Comparison of ENCODE assay signal across 8 cellular contexts in genomic region chr2:219206442-219207253, GRCh38. TPM values are rescaled to one million over a fixed set of nuclear protein-coding genes. Genes with fewer than 3 reads are reported as not detected.
DNase-seq lines count a peak whose midpoint lies in the region; ATAC-seq and TF ChIP-seq lines count a peak whose summit lies in the region.

A gene with protein sequence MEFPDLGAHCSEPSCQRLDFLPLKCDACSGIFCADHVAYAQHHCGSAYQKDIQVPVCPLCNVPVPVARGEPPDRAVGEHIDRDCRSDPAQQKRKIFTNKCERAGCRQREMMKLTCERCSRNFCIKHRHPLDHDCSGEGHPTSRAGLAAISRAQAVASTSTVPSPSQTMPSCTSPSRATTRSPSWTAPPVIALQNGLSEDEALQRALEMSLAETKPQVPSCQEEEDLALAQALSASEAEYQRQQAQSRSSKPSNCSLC (plus strand): TSS chr2:219206782. CDS start chr2:219206988, 206 bp downstream.

- under 1% methylated on average over 79 of the region's 80 CpGs for WGBS in liver

- H3K9ac ChIP-seq in liver (ENCODE audit: low read depth in 1 of 2, low read length in 2 of 2), result peak within 1 kb of the TSS; percentile 89 to 97

- H3K36me3 Mint-ChIP-seq in CD4-positive, CD25-positive, alpha-beta regulatory T cell, result no peaks in the 10 kb centered on the region
- peaks cover 37% of the 10 kb centered on the region for H3K36me3 Mint-ChIP-seq in dendritic cell treated with granulocyte-macrophage colony-stimulating factor and Interleukin-4, amounts not matched to agents 40 ng/mL and 50 ng/mL, for 4 days (ENCODE audit: low read depth)

- H3K4me3 Mint-ChIP-seq in CD4-positive, CD25-positive, alpha-beta regulatory T cell, result peak within 1 kb of the TSS; percentile 93 to 99 (median 96)
- peak within 1 kb of the TSS; percentile 71 for H3K4me3 Mint-ChIP-seq in dendritic cell treated with granulocyte-macrophage colony-stimulating factor and Interleukin-4, amounts not matched to agents 40 ng/mL and 50 ng/mL, for 4 days

- peak within 1 kb of the TSS; percentile 92 for H3K27ac ChIP-seq in CD4-positive, CD25-positive, alpha-beta regulatory T cell (ENCODE audit: insufficient read depth, low read length, poor library complexity, severe bottlenecking)
- H3K27ac ChIP-seq in liver (ENCODE audit: low read depth in 1 of 2, low read length in 2 of 2), result peak within 1 kb of the TSS; percentile 95 to 97

- DNase-seq in CD4-positive, CD25-positive, alpha-beta regulatory T cell, result peak; percentile 94 to 96 (median 95)
- DNase-seq in NCI-H774 (lab: John Stamatoyannopoulos, UW), result peak; percentile 92
- DNase-seq in activated CD4-positive, alpha-beta T cell treated with anti-CD3 and anti-CD28 coated beads, Interleukin-2, amount 50 U/mL, for 4 hours, result peak; percentile 89 to 91
- peak; percentile 94 for DNase-seq in stimulated activated CD4-positive, alpha-beta T cell treated with anti-CD3 and anti-CD28 coated beads, Interleukin-4, amount 100 ng/mL, for 24 hours

- H3K27ac Mint-ChIP-seq in CD4-positive, CD25-positive, alpha-beta regulatory T cell, result peak within 1 kb of the TSS; percentile 79 to 99 (median 96)
- H3K27ac Mint-ChIP-seq in dendritic cell treated with granulocyte-macrophage colony-stimulating factor and Interleukin-4, amounts not matched to agents 40 ng/mL and 50 ng/mL, for 4 days, result peak within 1 kb of the TSS; percentile 83

- peak; percentile 93 to 95 for ATAC-seq in CD4-positive, CD25-positive, alpha-beta regulatory T cell (ENCODE audit: low read depth in 2 of 2)
- peak; percentile 94 for ATAC-seq in GM19438 (IDR thresholded peaks at IDR 0.05; ENCODE audit: low read depth, unreplicated experiment)
- peak; percentile 97 for ATAC-seq in HG03571 (IDR thresholded peaks at IDR 0.05; ENCODE audit: unreplicated experiment)

- TF ChIP-seq RAD21 in liver (IDR thresholded peaks at IDR 0.05), result peak in 1 of 2 donors; percentile 52

- intact Hi-C loops in dendritic cell treated with granulocyte-macrophage colony-stimulating factor and Interleukin-4, amounts not matched to agents 40 ng/mL and 50 ng/mL, for 4 days (cut with micrococcal nuclease), result loop anchor here (1.0 kb wide), 2 partner anchors 29 to 39 kb away; partner anchors contain the start of genes GLB1L and STK16

- H3K27me3 Mint-ChIP-seq in CD4-positive, CD25-positive, alpha-beta regulatory T cell, result peaks cover 4% of the 10 kb centered on the region
- H3K27me3 Mint-ChIP-seq in dendritic cell treated with granulocyte-macrophage colony-stimulating factor and Interleukin-4, amounts not matched to agents 40 ng/mL and 50 ng/mL, for 4 days, result peaks cover 4% of the 10 kb centered on the region

- H3K4me1 Mint-ChIP-seq in CD4-positive, CD25-positive, alpha-beta regulatory T cell, result peaks cover 6 to 40% (median 17%) of the 10 kb centered on the region in 4 donors
- peaks cover 33% of the 10 kb centered on the region for H3K4me1 Mint-ChIP-seq in dendritic cell treated with granulocyte-macrophage colony-stimulating factor and Interleukin-4, amounts not matched to agents 40 ng/mL and 50 ng/mL, for 4 days (ENCODE audit: low read depth)

- TF ChIP-seq CTCF in liver (IDR thresholded peaks at IDR 0.05; ENCODE audit: low read depth, low read length, missing input control), result peak; percentile 2

- H3K4me1 ChIP-seq in CD4-positive, CD25-positive, alpha-beta regulatory T cell (ENCODE audit: control insufficient read depth, insufficient read depth, low read length, poor library complexity, severe bottlenecking), result peaks cover 23% of the 10 kb centered on the region
- H3K4me1 ChIP-seq in liver (ENCODE audit: control insufficient read depth in 4 of 4, insufficient read depth in 4 of 4, low read length in 3 of 4), result peaks cover 3 to 26% (median 23%) of the 10 kb centered on the region in 4 donors

- H3K9me3 ChIP-seq in CD4-positive, CD25-positive, alpha-beta regulatory T cell (ENCODE audit: control insufficient read depth in 2 of 2, low read length in 2 of 2), result no peaks in the 10 kb centered on the region
- H3K9me3 ChIP-seq in liver (ENCODE audit: control insufficient read depth in 4 of 4, low read length in 3 of 4), result no peaks in the 10 kb centered on the region

- H3K9me3 Mint-ChIP-seq in CD4-positive, CD25-positive, alpha-beta regulatory T cell, result peaks cover 0 to 2% (median 0%) of the 10 kb centered on the region in 7 donors
- H3K9me3 Mint-ChIP-seq in dendritic cell treated with granulocyte-macrophage colony-stimulating factor and Interleukin-4, amounts not matched to agents 40 ng/mL and 50 ng/mL, for 4 days, result peaks cover 9% of the 10 kb centered on the region

- H3K27me3 ChIP-seq in CD4-positive, CD25-positive, alpha-beta regulatory T cell (ENCODE audit: control insufficient read depth, insufficient read depth, low read length), result no peaks in the 10 kb centered on the region
- H3K27me3 ChIP-seq in liver (ENCODE audit: control insufficient read depth in 4 of 4, insufficient read depth in 4 of 4, low read length in 3 of 4), result no peaks in the 10 kb centered on the region

- peaks cover 16% of the 10 kb centered on the region for H3K36me3 ChIP-seq in CD4-positive, CD25-positive, alpha-beta regulatory T cell (ENCODE audit: control insufficient read depth, insufficient read depth, low read length)
- H3K36me3 ChIP-seq in liver (ENCODE audit: control insufficient read depth in 4 of 4, insufficient read depth in 3 of 4, low read depth in 1 of 4, low read length in 3 of 4), result peaks cover 2 to 16% (median 8%) of the 10 kb centered on the region in 4 donors

- H3K4me3 ChIP-seq in CD4-positive, CD25-positive, alpha-beta regulatory T cell (ENCODE audit: low read depth, low read length), result peak within 1 kb of the TSS; percentile 81
- peak within 1 kb of the TSS; percentile 78 to 95 (median 84) for H3K4me3 ChIP-seq in liver (ENCODE audit: low read depth in 1 of 3, low read length in 3 of 3)

TF ChIP-seq in liver, 16 proteins besides CTCF, POLR2A, EP300 and RAD21 (continues in another document):
- TF ChIP-seq JUND (IDR thresholded peaks at IDR 0.05) (no peak), MAX (IDR thresholded peaks at IDR 0.05) (no peak), FOXA1 (IDR thresholded peaks at IDR 0.05) (no peak), NR2F2 (IDR thresholded peaks at IDR 0.05) (no peak), HNF4G (IDR thresholded peaks at IDR 0.05) (peak; percentile 60), REST (IDR thresholded peaks at IDR 0.05) (peak; percentile 8), TAF1 (conservative IDR thresholded peaks at IDR 0.05) (peak; percentile 72), GABPA (IDR thresholded peaks at IDR 0.05 in 1 of 2, conservative IDR thresholded peaks at IDR 0.05 in 1 of 2) (no peak), RXRA (IDR thresholded peaks at IDR 0.05) (no peak), FOXA2 (IDR thresholded peaks at IDR 0.05) (no peak), EGR1 (IDR thresholded peaks at IDR 0.05; ENCODE audit: low read depth in 2 of 2) (no peak), HNF4A (conservative IDR thresholded peaks at IDR 0.05) (peak; percentile 66 to 69), YY1 (IDR thresholded peaks at IDR 0.05) (peak; percentile 30), ZBTB33 (IDR thresholded peaks at IDR 0.05) (no peak)
- TF ChIP-seq, protein P1, sequence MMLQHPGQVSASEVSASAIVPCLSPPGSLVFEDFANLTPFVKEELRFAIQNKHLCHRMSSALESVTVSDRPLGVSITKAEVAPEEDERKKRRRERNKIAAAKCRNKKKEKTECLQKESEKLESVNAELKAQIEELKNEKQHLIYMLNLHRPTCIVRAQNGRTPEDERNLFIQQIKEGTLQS (IDR thresholded peaks at IDR 0.05), result no peak

RNA-seq across cellular contexts. Expression of the gene that starts here (rescaled TPM):
- 70.8 TPM for total RNA-seq in CD4-positive, CD25-positive, alpha-beta regulatory T cell
- polyA plus RNA-seq in CD4-positive, CD25-positive, alpha-beta regulatory T cell, result 10 to 100 TPM; 54.4 to 72.1 (median 64.0) TPM
- total RNA-seq in liver, result 10 to 100 TPM; 19.6 to 29.8 TPM
- polyA plus RNA-seq in liver, result 10 to 100 TPM; 21.9 to 53.8 TPM

Comparison
In these comparisons a context has a peak if more than half of its experiments do, and no peak if none do; other contexts are left out.
1. Peak in every context shown above with its lines: DNase-seq, ATAC-seq, H3K4me3 ChIP-seq and H3K27ac ChIP-seq.